Comparison of ENCODE assay signal across 14 cellular contexts in genomic region chr7:129866251-129866650, GRCh38.
A peak's percentile ranks its signal among the peaks of the same experiment; 100 is the strongest.
DNase-seq lines count a peak whose midpoint lies in the region; ATAC-seq, FAIRE-seq and TF ChIP-seq lines count a peak whose summit lies in the region.
"Had no signal": no experiment of that assay in that cellular context is flagged by ENCODE, and none has a peak within 500 bp of the region (broad histone marks: within the 10 kb centered on the region; RNA-seq: fewer than 3 reads in every experiment).

No MANE protein-coding gene starts in this region.

- FAIRE-seq in keratinocyte (lab: Jason Lieb, UNC), result no peak
- no peak for FAIRE-seq in HTR-8/SVneo (lab: Jason Lieb, UNC)
- FAIRE-seq: astrocyte, TTC549 had no signal

- H3K4me1 ChIP-seq in GM23338 (ENCODE audit: insufficient read depth) (peaks cover 18% of the 10 kb centered on the region), PC-9 (replicated peaks; ENCODE audit: insufficient read depth) (peaks cover 54% of the 10 kb centered on the region), keratinocyte (ENCODE audit: control insufficient read depth, extremely low read depth, insufficient read depth, low read length) (peaks cover 24% of the 10 kb centered on the region), stomach (peaks cover 56 to 75% (median 58%) of the 10 kb centered on the region in 4 donors)

- H3K9me1 ChIP-seq in keratinocyte (ENCODE audit: control insufficient read depth, extremely low read depth, insufficient read depth, low read length), result no peaks in the 10 kb centered on the region

- no TSS peak for BruUV-seq in PC-9 (replicated peaks; lab: Mats Ljungman, UMichigan)

- H3F3A ChIP-seq in GM23338 (replicated peaks; ENCODE audit: low read depth), result no peaks in the 10 kb centered on the region
- H3F3A ChIP-seq in PC-9 (ENCODE audit: insufficient read depth, low read depth), result peaks cover 44% of the 10 kb centered on the region

- intact Hi-C loops in PC-9 (cut with micrococcal nuclease; ENCODE audit: unreplicated experiment) (no loop called here), stomach (cut with DNase I; ENCODE audit: low total_unique reads) (no loop called here)

- CTCF ChIA-PET in PC-9 (lab: Charles Lee), result no interaction called here

- H4K20me1 ChIP-seq in GM23338 (replicated peaks; ENCODE audit: insufficient read depth) (peaks cover 13% of the 10 kb centered on the region; the same call in 1 of the 2 replicates), PC-9 (ENCODE audit: insufficient read depth) (no peaks in the 10 kb centered on the region), keratinocyte (ENCODE audit: control insufficient read depth, extremely low read depth, insufficient read depth, low read length) (no peaks in the 10 kb centered on the region)

- WGBS in stomach, 5 donors, result 14 to 36% (median 29%) methylated on average over 3 of the region's 3 CpGs

- H3K36me3 ChIP-seq in GM23338 (ENCODE audit: insufficient read depth) (0 out of 2 replicates have a peak, but pooled peaks cover 3% of the 10 kb centered on the region), PC-9 (ENCODE audit: low read depth) (peaks cover 21% of the 10 kb centered on the region), keratinocyte (ENCODE audit: control insufficient read depth in 2 of 2, extremely low read depth in 1 of 2, insufficient read depth in 2 of 2, low read length in 2 of 2) (peaks cover 6 to 8% of the 10 kb centered on the region in 2 experiments), stomach (peaks cover 0 to 20% (median 3%) of the 10 kb centered on the region in 4 donors)
- H3K36me3 ChIP-seq: neural progenitor cell had no signal

- DNase-seq in GM23338 (ENCODE audit: low spot score) (no peak), PC-9 (no peak), keratinocyte (ENCODE audit: low read depth, low spot score) (no peak), stomach (no peak), HTR-8/SVneo (ENCODE audit: insufficient read length, low spot score) (no peak), substantia nigra (lab: John Stamatoyannopoulos, UW) (no peak)
- DNase-seq: activated CD4-positive, alpha-beta T cell treated with anti-CD3 and anti-CD28 coated beads, Interleukin-2, amount 50 U/mL, for 48 hours; activated effector memory CD4-positive, alpha-beta T cell treated with Interleukin-2 at 50 U/mL for 16 hours; NCI-H1105 treated with DMSO at 0.1 percent for 48 hours; NK-92 treated with Interleukin-12 subunit alpha and Interleukin-12 subunit beta, amount 100 ng/mL, for 24 hours had no signal

- no peak overlapping the region for H3K4me3 Mint-ChIP-seq in GM23338
- H3K4me3 Mint-ChIP-seq: neural progenitor cell had no signal

- peaks cover 12% of the 10 kb centered on the region; the same call in 2 of the 3 replicates for H3K36me3 Mint-ChIP-seq in GM23338 (ENCODE audit: low read depth)

- H3K27ac Mint-ChIP-seq in GM23338, result peak overlapping the region; percentile 47; the same call in 1 of the 2 replicates
- H3K27ac Mint-ChIP-seq: neural progenitor cell had no signal

- H3K9ac ChIP-seq in keratinocyte (ENCODE audit: control insufficient read depth, extremely low read depth, insufficient read depth, low read length), result no peak overlapping the region
- H3K9ac ChIP-seq: neural progenitor cell had no signal

- ATAC-seq in GM23338 (no peak), HG03442 (IDR thresholded peaks at IDR 0.05; ENCODE audit: unreplicated experiment) (no peak)

- peaks cover 41% of the 10 kb centered on the region for H3K4me1 Mint-ChIP-seq in GM23338

- H3K27me3 ChIP-seq in GM23338 (ENCODE audit: insufficient read depth) (no peaks in the 10 kb centered on the region), PC-9 (ENCODE audit: insufficient read depth, low read depth) (no peaks in the 10 kb centered on the region), keratinocyte (ENCODE audit: control insufficient read depth, extremely low read depth, insufficient read depth, low read length) (no peaks in the 10 kb centered on the region), stomach (no peaks in the 10 kb centered on the region)
- H3K27me3 ChIP-seq: neural progenitor cell had no signal

- no peak overlapping the region for H3K4me2 ChIP-seq in GM23338
- peak overlapping the region; percentile 64 for H3K4me2 ChIP-seq in PC-9
- peak overlapping the region; percentile 27 for H3K4me2 ChIP-seq in keratinocyte (ENCODE audit: control insufficient read depth, extremely low read depth, insufficient read depth, low read depth, low read length)
- H3K4me2 ChIP-seq: neural progenitor cell had no signal

- H3K9me2 ChIP-seq in GM23338 (ENCODE audit: insufficient read depth) (no peaks in the 10 kb centered on the region), PC-9 (ENCODE audit: insufficient read depth) (no peaks in the 10 kb centered on the region)

- H3K4me3 ChIP-seq in GM23338 (no peak overlapping the region), PC-9 (no peak overlapping the region), keratinocyte (ENCODE audit: control insufficient read depth in 2 of 3, extremely low read depth in 1 of 3, insufficient read depth in 2 of 3, low read depth in 1 of 3, low read length in 3 of 3) (no peak overlapping the region), stomach (no peak overlapping the region)
- H3K4me3 ChIP-seq: neural progenitor cell had no signal

- H2AFZ ChIP-seq in GM23338 (no peak overlapping the region), PC-9 (no peak overlapping the region), keratinocyte (ENCODE audit: control insufficient read depth, low read length) (no peak overlapping the region)
- H2AFZ ChIP-seq: neural progenitor cell had no signal

- no peaks in the 10 kb centered on the region; the same call in 2 of the 3 replicates for H3K9me3 Mint-ChIP-seq in GM23338
- H3K9me3 Mint-ChIP-seq: neural progenitor cell had no signal

- POLR2A ChIA-PET in PC-9 (lab: Charles Lee; ENCODE audit: unreplicated experiment), result interaction anchor here (0.6 to 0.7 kb wide), 3 partner anchors 11 to 104 kb away, joined by 3 to 16 read pairs (median 12); no protein-coding TSS in a partner anchor

- H3K9me3 ChIP-seq in PC-9 (ENCODE audit: insufficient read depth, low read depth) (no peaks in the 10 kb centered on the region), keratinocyte (ENCODE audit: control insufficient read depth, low read depth, low read length) (no peaks in the 10 kb centered on the region), stomach (no peaks in the 10 kb centered on the region)

- peaks cover 2% of the 10 kb centered on the region for H3K27me3 Mint-ChIP-seq in GM23338 (ENCODE audit: insufficient read depth, low read depth, poor library complexity)

- no peak for TF ChIP-seq EP300 in stomach (IDR thresholded peaks at IDR 0.05)

- TF ChIP-seq CTCF in GM23338 (conservative IDR thresholded peaks at IDR 0.05; ENCODE audit: low read depth in 2 of 2) (no peak), PC-9 (conservative IDR thresholded peaks at IDR 0.05) (no peak), keratinocyte (optimal IDR thresholded peaks at IDR 0.05 in 1 of 3, IDR thresholded peaks at IDR 0.05 in 1 of 3, conservative IDR thresholded peaks at IDR 0.05 in 1 of 3; ENCODE audit: extremely low read depth in 1 of 3, insufficient read depth in 2 of 3, low read length in 3 of 3) (no peak), stomach (IDR thresholded peaks at IDR 0.05) (no peak)

- H3K79me2 ChIP-seq in GM23338 (replicated peaks; ENCODE audit: insufficient read depth), result peaks cover 67% of the 10 kb centered on the region
- H3K79me2 ChIP-seq in PC-9 (ENCODE audit: low read depth), result peaks cover 78% of the 10 kb centered on the region
- peaks cover 83% of the 10 kb centered on the region for H3K79me2 ChIP-seq in keratinocyte (ENCODE audit: control insufficient read depth, insufficient read depth, low read length)

- dilution Hi-C loops in keratinocyte (cut with MboI; ENCODE audit: extremely low pct_ligation_motif_present, low sequenced_read_pairs), result no loop called here

- H3K27ac ChIP-seq in GM23338 (ENCODE audit: low read depth) (peak overlapping the region; percentile 28), PC-9 (peak overlapping the region; percentile 96), keratinocyte (ENCODE audit: control insufficient read depth, insufficient read depth, low read length) (peak overlapping the region; percentile 13), stomach (peak overlapping the region in 4 of 5 donors; percentile 63 to 78 (median 66)), substantia nigra (ENCODE audit: low read depth, low read length, poor library complexity, severe bottlenecking) (no peak overlapping the region)
- H3K27ac ChIP-seq: neural progenitor cell had no signal

- no peak for TF ChIP-seq POLR2A in stomach (IDR thresholded peaks at IDR 0.05)

TF ChIP-seq in GM23338, 12 proteins besides CTCF, POLR2A, EP300 and RAD21 (continues in another document):
- TF ChIP-seq ZNF331 (CRISPR knock-in tag; IDR thresholded peaks at IDR 0.05; ENCODE audit: low read depth) (no peak), NANOG (IDR thresholded peaks at IDR 0.05; ENCODE audit: borderline replicate concordance) (no peak), POLR2AphosphoS5 (IDR thresholded peaks at IDR 0.05; ENCODE audit: low read depth) (no peak), CREB1 (CRISPR knock-in tag; IDR thresholded peaks at IDR 0.05; ENCODE audit: low read depth) (no peak), EZH2 (IDR thresholded peaks at IDR 0.05; ENCODE audit: low read depth, unreplicated experiment) (no peak), STAT1 (IDR thresholded peaks at IDR 0.05; ENCODE audit: unreplicated experiment) (no peak), JUNB (IDR thresholded peaks at IDR 0.05; ENCODE audit: unreplicated experiment) (no peak)
- TF ChIP-seq, protein P1, sequence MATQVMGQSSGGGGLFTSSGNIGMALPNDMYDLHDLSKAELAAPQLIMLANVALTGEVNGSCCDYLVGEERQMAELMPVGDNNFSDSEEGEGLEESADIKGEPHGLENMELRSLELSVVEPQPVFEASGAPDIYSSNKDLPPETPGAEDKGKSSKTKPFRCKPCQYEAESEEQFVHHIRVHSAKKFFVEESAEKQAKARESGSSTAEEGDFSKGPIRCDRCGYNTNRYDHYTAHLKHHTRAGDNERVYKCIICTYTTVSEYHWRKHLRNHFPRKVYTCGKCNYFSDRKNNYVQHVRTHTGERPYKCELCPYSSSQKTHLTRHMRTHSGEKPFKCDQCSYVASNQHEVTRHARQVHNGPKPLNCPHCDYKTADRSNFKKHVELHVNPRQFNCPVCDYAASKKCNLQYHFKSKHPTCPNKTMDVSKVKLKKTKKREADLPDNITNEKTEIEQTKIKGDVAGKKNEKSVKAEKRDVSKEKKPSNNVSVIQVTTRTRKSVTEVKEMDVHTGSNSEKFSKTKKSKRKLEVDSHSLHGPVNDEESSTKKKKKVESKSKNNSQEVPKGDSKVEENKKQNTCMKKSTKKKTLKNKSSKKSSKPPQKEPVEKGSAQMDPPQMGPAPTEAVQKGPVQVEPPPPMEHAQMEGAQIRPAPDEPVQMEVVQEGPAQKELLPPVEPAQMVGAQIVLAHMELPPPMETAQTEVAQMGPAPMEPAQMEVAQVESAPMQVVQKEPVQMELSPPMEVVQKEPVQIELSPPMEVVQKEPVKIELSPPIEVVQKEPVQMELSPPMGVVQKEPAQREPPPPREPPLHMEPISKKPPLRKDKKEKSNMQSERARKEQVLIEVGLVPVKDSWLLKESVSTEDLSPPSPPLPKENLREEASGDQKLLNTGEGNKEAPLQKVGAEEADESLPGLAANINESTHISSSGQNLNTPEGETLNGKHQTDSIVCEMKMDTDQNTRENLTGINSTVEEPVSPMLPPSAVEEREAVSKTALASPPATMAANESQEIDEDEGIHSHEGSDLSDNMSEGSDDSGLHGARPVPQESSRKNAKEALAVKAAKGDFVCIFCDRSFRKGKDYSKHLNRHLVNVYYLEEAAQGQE (IDR thresholded peaks at IDR 0.05; ENCODE audit: unreplicated experiment), result no peak
